In the genomic region with DNA sequence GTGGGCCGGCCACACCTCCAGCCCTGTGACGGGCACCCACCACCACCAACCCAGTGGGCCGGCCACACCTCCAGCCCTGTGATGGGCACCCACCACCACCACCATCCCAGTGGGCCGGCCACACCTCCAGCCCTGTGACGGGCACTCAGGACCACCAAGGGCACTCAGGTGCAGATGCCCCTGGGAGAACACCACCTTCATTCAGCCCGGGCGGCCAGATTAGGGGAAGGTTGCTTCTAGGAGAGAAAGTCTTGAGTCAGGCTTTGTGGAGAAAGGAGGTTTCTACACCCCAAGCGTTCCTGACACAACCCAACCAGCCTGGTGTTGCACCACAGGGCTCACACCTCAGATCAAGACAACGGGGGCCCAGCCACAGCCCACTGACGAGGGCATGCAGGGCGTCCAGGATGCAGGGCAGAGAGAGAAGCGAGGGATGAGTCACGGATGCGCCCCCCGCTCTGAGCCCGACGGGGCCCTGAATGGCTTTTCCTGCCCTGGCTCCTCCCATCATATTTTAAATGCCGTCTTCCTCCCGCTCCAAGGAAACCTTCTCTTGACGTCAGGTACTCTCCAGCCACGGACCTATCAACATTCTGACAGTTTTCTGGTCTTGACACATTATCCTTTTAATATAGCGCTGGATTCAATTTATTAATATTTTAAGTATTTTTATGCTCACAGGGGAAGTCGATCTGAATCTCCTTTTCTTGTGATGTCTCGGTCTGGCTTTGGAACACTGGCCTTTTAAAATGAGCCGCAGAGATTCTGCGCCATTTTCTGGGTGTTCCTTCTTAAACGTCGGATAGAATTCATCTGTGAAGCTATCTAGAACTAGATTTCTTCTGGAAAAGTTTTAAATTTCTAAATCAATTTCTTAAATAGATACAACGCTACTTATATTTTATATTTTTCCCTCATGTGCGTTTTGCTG, we compare ENCODE assay signal across 8 cellular contexts. TPM values are rescaled to one million over a fixed set of nuclear protein-coding genes. Genes with fewer than 3 reads are reported as not detected.
A peak's percentile ranks its signal among the peaks of the same experiment; 100 is the strongest.
DNase-seq lines count a peak whose midpoint lies in the region; ATAC-seq and TF ChIP-seq lines count a peak whose summit lies in the region.

No MANE protein-coding gene starts in this region.

- DNase-seq in D341Med (ENCODE audit: low spot score) (peak; percentile 88), NCI-H774 (lab: John Stamatoyannopoulos, UW) (peak; percentile 13), lower lobe of right lung (peak; percentile 92)
- peak; percentile 92 for DNase-seq in activated CD8-positive, alpha-beta T cell treated with anti-CD3 and anti-CD28 coated beads for 36 hours
- DNase-seq in stimulated activated CD4-positive, alpha-beta T cell treated with anti-CD3 and anti-CD28 coated beads, Interleukin-4, amount 100 ng/mL, for 24 hours: peak; percentile 61

- H3K4me1 ChIP-seq in ectodermal cell (ENCODE audit: control insufficient read depth, insufficient read depth, low read length) (no peaks in the 10 kb centered on the region), lower lobe of right lung (peaks cover 7% of the 10 kb centered on the region)

- peak overlapping the region; percentile 93 for H3K27ac Mint-ChIP-seq in activated CD8-positive, alpha-beta T cell treated with anti-CD3 and anti-CD28 coated beads for 36 hours

- TF ChIP-seq CTCF in activated CD8-positive, alpha-beta T cell treated with anti-CD3 and anti-CD28 coated beads for 36 hours (IDR thresholded peaks at IDR 0.05): no peak
- TF ChIP-seq CTCF in lower lobe of right lung (IDR thresholded peaks at IDR 0.05): no peak

- 16 to 21% methylated on average over 27 to 28 of the region's 30 CpGs for whole genome bisulfite sequencing in ectodermal cell, 2 experiments

- no peaks in the 10 kb centered on the region for H3K27me3 ChIP-seq in ectodermal cell (ENCODE audit: control insufficient read depth, insufficient read depth, low read length, poor library complexity, severe bottlenecking)
- no peaks in the 10 kb centered on the region for H3K27me3 ChIP-seq in lower lobe of right lung (ENCODE audit: low read depth)

- H3K27me3 Mint-ChIP-seq in activated CD8-positive, alpha-beta T cell treated with anti-CD3 and anti-CD28 coated beads for 36 hours: no peaks in the 10 kb centered on the region

- H3K9me3 ChIP-seq in ectodermal cell (ENCODE audit: control insufficient read depth, low read length) (no peaks in the 10 kb centered on the region), lower lobe of right lung (no peaks in the 10 kb centered on the region)

- CTCF ChIA-PET in activated CD8-positive, alpha-beta T cell treated with anti-CD3 and anti-CD28 coated beads for 36 hours (lab: Charles Lee): interaction anchor here (1.0 kb wide), 1 partner anchor 215 kb away, joined by 3 read pairs; no protein-coding TSS in a partner anchor

- POLR2A ChIA-PET in activated CD8-positive, alpha-beta T cell treated with anti-CD3 and anti-CD28 coated beads for 36 hours (lab: Charles Lee): no interaction called here

- H3K36me3 ChIP-seq in ectodermal cell (ENCODE audit: control insufficient read depth, insufficient read depth, low read length) (no peaks in the 10 kb centered on the region), lower lobe of right lung (peaks cover 4% of the 10 kb centered on the region)

- H3K4me1 Mint-ChIP-seq in activated CD8-positive, alpha-beta T cell treated with anti-CD3 and anti-CD28 coated beads for 36 hours (ENCODE audit: low read depth): peaks cover 18% of the 10 kb centered on the region

- H3K9me3 Mint-ChIP-seq in activated CD8-positive, alpha-beta T cell treated with anti-CD3 and anti-CD28 coated beads for 36 hours: no peaks in the 10 kb centered on the region

- H3K36me3 Mint-ChIP-seq in activated CD8-positive, alpha-beta T cell treated with anti-CD3 and anti-CD28 coated beads for 36 hours (ENCODE audit: low read depth): no peaks in the 10 kb centered on the region

- intact Hi-C loops in activated CD8-positive, alpha-beta T cell treated with anti-CD3 and anti-CD28 coated beads for 36 hours (cut with micrococcal nuclease): no loop called here
- intact Hi-C loops in lower lobe of right lung (cut with DNase I): no loop called here

- peak; percentile 45 for ATAC-seq in HG02884 (IDR thresholded peaks at IDR 0.05; ENCODE audit: unreplicated experiment)
- ATAC-seq in activated CD8-positive, alpha-beta T cell treated with anti-CD3 and anti-CD28 coated beads for 36 hours: peak; percentile 89
- ATAC-seq in lower lobe of right lung: peak; percentile 78 to 86
- ATAC-seq in HG02981 (IDR thresholded peaks at IDR 0.05; ENCODE audit: unreplicated experiment): no peak

- peak overlapping the region; percentile 77 for H3K4me3 Mint-ChIP-seq in activated CD8-positive, alpha-beta T cell treated with anti-CD3 and anti-CD28 coated beads for 36 hours

- peak overlapping the region; percentile 81 for H3K27ac ChIP-seq in ectodermal cell (ENCODE audit: insufficient read depth, low read depth, low read length, poor library complexity, severe bottlenecking)
- peak overlapping the region; percentile 83 for H3K27ac ChIP-seq in lower lobe of right lung

- H3K4me3 ChIP-seq in ectodermal cell (ENCODE audit: insufficient read depth, low read depth, low read length): peak overlapping the region; percentile 89
- H3K4me3 ChIP-seq in lower lobe of right lung: peak overlapping the region; percentile 73

RNA-seq across cellular contexts. Expression of a gene that starts 0.6 kb away (rescaled TPM):
- total RNA-seq in activated CD8-positive, alpha-beta T cell treated with anti-CD3 and anti-CD28 coated beads for 36 hours: 10 to 100 TPM; 23.2 to 24.2 TPM
- polyA plus RNA-seq in ectodermal cell (2013, experiment 1 of 4): 36.7 TPM
- polyA plus RNA-seq in ectodermal cell (2013, experiment 2 of 4): 31.1 TPM
- polyA plus RNA-seq in ectodermal cell (2013, experiment 3 of 4): 29.4 TPM
- 32.6 TPM for polyA plus RNA-seq in ectodermal cell (2013, experiment 4 of 4)
- 8.6 TPM for total RNA-seq in lower lobe of right lung

RNA-seq across cellular contexts. Expression of a gene that starts 29.5 kb away (rescaled TPM):
- under 1 TPM; 0.52 to 0.85 TPM for total RNA-seq in activated CD8-positive, alpha-beta T cell treated with anti-CD3 and anti-CD28 coated beads for 36 hours
- 0.81 TPM for polyA plus RNA-seq in ectodermal cell (2013, experiment 1 of 4)
- polyA plus RNA-seq in ectodermal cell (2013, experiment 2 of 4): 2.6 TPM
- polyA plus RNA-seq in ectodermal cell (2013, experiment 3 of 4): 2.1 TPM
- polyA plus RNA-seq in ectodermal cell (2013, experiment 4 of 4): 1.4 TPM
- 1.5 TPM for total RNA-seq in lower lobe of right lung

RNA-seq across cellular contexts. Expression of a gene that starts 43.7 kb away (rescaled TPM):
- total RNA-seq in activated CD8-positive, alpha-beta T cell treated with anti-CD3 and anti-CD28 coated beads for 36 hours: 10 to 100 TPM; 20.3 to 20.4 TPM
- polyA plus RNA-seq in ectodermal cell (2013, experiment 1 of 4): 65.6 TPM
- 66.0 TPM for polyA plus RNA-seq in ectodermal cell (2013, experiment 2 of 4)
- 34.4 TPM for polyA plus RNA-seq in ectodermal cell (2013, experiment 3 of 4)
- 36.4 TPM for polyA plus RNA-seq in ectodermal cell (2013, experiment 4 of 4)
- 91.0 TPM for total RNA-seq in lower lobe of right lung

Comparison
In these comparisons a context has a peak if more than half of its experiments do, and no peak if none do; other contexts are left out.
1. DNase-seq: peak in every context shown above with its lines; median percentile 92 in activated CD8-positive, alpha-beta T cell treated with anti-CD3 and anti-CD28 coated beads for 36 hours; 92 in lower lobe of right lung; 88 in D341Med; 61 in stimulated activated CD4-positive, alpha-beta T cell treated with anti-CD3 and anti-CD28 coated beads, Interleukin-4, amount 100 ng/mL, for 24 hours; 13 in NCI-H774.